In the genomic region with DNA sequence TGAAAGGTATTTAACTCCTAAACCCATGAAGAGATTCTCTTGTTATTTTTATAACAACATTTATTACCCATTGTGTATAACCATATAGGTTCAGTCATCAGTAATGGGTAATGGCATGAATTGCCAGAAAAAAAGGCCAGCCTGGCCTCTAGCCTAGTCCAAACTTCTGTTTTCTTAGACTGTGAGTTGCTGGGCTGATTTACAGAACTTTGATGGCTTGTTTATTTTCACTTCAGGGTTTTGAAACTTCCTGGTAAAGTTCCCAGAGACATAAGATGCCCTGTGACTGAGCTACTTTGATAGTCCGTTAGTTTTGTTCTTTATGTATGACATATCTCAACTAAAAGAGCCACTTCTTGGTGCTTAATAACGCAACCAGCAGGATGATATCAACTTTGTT, we compare ENCODE assay signal across 16 cellular contexts.
DNase-seq lines count a peak whose midpoint lies in the region; ATAC-seq and TF ChIP-seq lines count a peak whose summit lies in the region.
"Had no signal": no experiment of that assay in that cellular context is flagged by ENCODE, and none has a peak within 500 bp of the region (broad histone marks: within the 10 kb centered on the region; RNA-seq: fewer than 3 reads in every experiment).

No MANE protein-coding gene starts in this region.

- no peak for ATAC-seq in GM21786 (IDR thresholded peaks at IDR 0.05; ENCODE audit: unreplicated experiment)
- ATAC-seq: activated CD8-positive, alpha-beta T cell treated with anti-CD3 and anti-CD28 coated beads for 36 hours; activated T-cell treated with anti-CD3 and anti-CD28 coated beads, Interleukin-2, amount 50 U/mL, for 72 hours; K562 had no signal

- no peak overlapping the region for H3K27ac ChIP-seq in HEK293 (ENCODE audit: extremely low read depth, low read depth, low read length)
- H3K27ac ChIP-seq: vagina, WERI-Rb-1 had no signal

- H3K9me3 ChIP-seq in HEK293 (ENCODE audit: control insufficient read depth, insufficient read depth, low read depth, low read length) = no peaks in the 10 kb centered on the region
- H3K9me3 ChIP-seq: vagina had no signal

- CTCF ChIA-PET in HEK293 (lab: Yijun Ruan, JAX) = no interaction called here

- DNase-seq in AG08396 (ENCODE audit: low spot score) (peak; percentile 20), amniotic epithelial cell (ENCODE audit: low read depth) (peak; percentile 63), globus pallidus (ENCODE audit: low spot score) (peak; percentile 3), NCI-H187 (lab: John Stamatoyannopoulos, UW) (no peak)
- no peak for DNase-seq in stimulated activated CD4-positive, alpha-beta T cell treated with anti-CD3 and anti-CD28 coated beads, Interleukin-2, amount 100 ng/mL, for 24 hours
- no peak for DNase-seq in activated naive CD4-positive, alpha-beta T cell treated with anti-CD3 and anti-CD28 coated beads, Interleukin-2, amount 50 U/mL, for 16 hours
- DNase-seq: activated CD8-positive, alpha-beta T cell treated with anti-CD3 and anti-CD28 coated beads for 36 hours; activated naive CD8-positive, alpha-beta T cell treated with anti-CD3 and anti-CD28 coated beads, Interleukin-2, amount 10 ng/mL, durations not matched to agents 7 days and 5 days; activated T-cell treated with anti-CD3 and anti-CD28 coated beads, Interleukin-2, amount 50 U/mL, for 72 hours; islet precursor cell; NCI-H1105 treated with DMSO at 0.1 percent for 48 hours; WERI-Rb-1 had no signal

- POLR2A ChIA-PET in HEK293 (lab: Yijun Ruan, JAX) = no interaction called here

- H3K36me3 ChIP-seq in HEK293 (ENCODE audit: control insufficient read depth in 2 of 2, insufficient read depth in 1 of 2, low read length in 2 of 2) = no peaks in the 10 kb centered on the region
- H3K36me3 ChIP-seq: vagina, WERI-Rb-1 had no signal

- no peak overlapping the region for H3K4me3 ChIP-seq in HEK293 (ENCODE audit: low read depth, low read length)
- H3K4me3 ChIP-seq: K562, vagina had no signal

- TF ChIP-seq CTCF in HEK293 (tag by site-specific recombination; IDR thresholded peaks at IDR 0.05) = no peak

- H3K4me1 ChIP-seq in HEK293 (ENCODE audit: control insufficient read depth, insufficient read depth, low read length) = peaks cover 10% of the 10 kb centered on the region; the same call in 1 of the 2 replicates

TF ChIP-seq in HEK293, 187 proteins besides CTCF, POLR2A, EP300 and RAD21:
- TF ChIP-seq ZNF664 (tag by site-specific recombination; IDR thresholded peaks at IDR 0.05) = 0 out of 2 replicates have a peak, but pooled peaks have one; percentile 43
- peak; percentile 65 for TF ChIP-seq FEZF1 (tag by site-specific recombination; IDR thresholded peaks at IDR 0.05)
- TF ChIP-seq ZNF114 (tag by site-specific recombination; IDR thresholded peaks at IDR 0.05) = no peak

Comparison
In these comparisons a context has a peak if more than half of its experiments do, and no peak if none do; other contexts are left out.
1. DNase-seq: peak in AG08396 (single experiment), amniotic epithelial cell (single experiment) and globus pallidus (single experiment); none in NCI-H187 (0 of 2), stimulated activated CD4-positive, alpha-beta T cell treated with anti-CD3 and anti-CD28 coated beads, Interleukin-2, amount 100 ng/mL, for 24 hours (0 of 2) and activated naive CD4-positive, alpha-beta T cell treated with anti-CD3 and anti-CD28 coated beads, Interleukin-2, amount 50 U/mL, for 16 hours (single experiment).